11 cellular contexts compared by ENCODE assay signal in genomic region chr20:50293244-50294139, GRCh38.
DNase-seq lines count a peak whose midpoint lies in the region; ATAC-seq and TF ChIP-seq lines count a peak whose summit lies in the region.
"Had no signal": no experiment of that assay in that cellular context is flagged by ENCODE, and none has a peak within 500 bp of the region (broad histone marks: within the 10 kb centered on the region; RNA-seq: fewer than 3 reads in every experiment).

No MANE protein-coding gene starts in this region.

- H3K18ac ChIP-seq in IMR-90 (ENCODE audit: low read depth, low read length) (peak overlapping the region; percentile 98), H9 (ENCODE audit: insufficient read length, low read depth, low read length) (no peak overlapping the region)

- H3K4me1 ChIP-seq in IMR-90 (ENCODE audit: control insufficient read depth, insufficient read depth, low read length) (peaks cover 25% of the 10 kb centered on the region), mucosa of rectum (ENCODE audit: control insufficient read depth in 2 of 2, insufficient read depth in 2 of 2, low read length in 2 of 2) (peaks cover 6 to 11% of the 10 kb centered on the region in 2 donors), testis (peaks cover 19% of the 10 kb centered on the region), H9 (ENCODE audit: insufficient read depth, low read length) (no peaks in the 10 kb centered on the region)

- H3K79me1 ChIP-seq in IMR-90 (ENCODE audit: low read depth in 1 of 2, low read length in 2 of 2) = peaks cover 0 to 22% of the 10 kb centered on the region in 2 experiments; a peak in 3 of 4 replicates
- H3K79me1 ChIP-seq in H9 (ENCODE audit: insufficient read depth, low read depth, low read length, poor library complexity, severe bottlenecking) = no peaks in the 10 kb centered on the region

- H3K27me3 ChIP-seq in IMR-90 (ENCODE audit: control insufficient read depth, insufficient read depth, low read length) = no peaks in the 10 kb centered on the region
- no peaks in the 10 kb centered on the region for H3K27me3 ChIP-seq in mucosa of rectum (ENCODE audit: control insufficient read depth in 2 of 2, insufficient read depth in 2 of 2, low read length in 2 of 2)
- no peaks in the 10 kb centered on the region for H3K27me3 ChIP-seq in testis
- H3K27me3 ChIP-seq in H9 (ENCODE audit: insufficient read depth, low read length) = no peaks in the 10 kb centered on the region

- peaks cover 74% of the 10 kb centered on the region for H3K4me1 Mint-ChIP-seq in dendritic cell treated with granulocyte-macrophage colony-stimulating factor and Interleukin-4, amounts not matched to agents 40 ng/mL and 50 ng/mL, for 4 days (ENCODE audit: low read depth)
- peaks cover 7 to 10% of the 10 kb centered on the region in 2 experiments; a peak in 3 of 4 replicates for H3K4me1 Mint-ChIP-seq in H9

- H2BK12ac ChIP-seq in H9 (ENCODE audit: insufficient read length, low read depth, low read length) = no peak overlapping the region

- in situ Hi-C loops in IMR-90 (cut with MboI; ENCODE audit: low sequenced_read_pairs) = no loop called here

- TF ChIP-seq POLR2A in IMR-90 (IDR thresholded peaks at IDR 0.05; ENCODE audit: low read depth, low read length) = no peak
- TF ChIP-seq POLR2A in testis (IDR thresholded peaks at IDR 0.05) = no peak

- H3K27ac Mint-ChIP-seq in dendritic cell treated with granulocyte-macrophage colony-stimulating factor and Interleukin-4, amounts not matched to agents 40 ng/mL and 50 ng/mL, for 4 days = peak overlapping the region; percentile 77
- no peak overlapping the region for H3K27ac Mint-ChIP-seq in H9
- H3K27ac Mint-ChIP-seq: activated B cell treated with CpG ODN at 0.5 μM for 24 hours had no signal

- H2AK9ac ChIP-seq in IMR-90 (replicated peaks; ENCODE audit: low read depth, low read length, poor library complexity) = peak overlapping the region; percentile 96

- H4K20me1 ChIP-seq in IMR-90 (ENCODE audit: insufficient read depth, low read length) (no peaks in the 10 kb centered on the region), H9 (ENCODE audit: control insufficient read depth, insufficient read depth, insufficient read length) (no peaks in the 10 kb centered on the region)

- H3K56ac ChIP-seq in IMR-90 (ENCODE audit: extremely low read depth, insufficient read depth, low read length) (peak overlapping the region; percentile 80; the same call in 1 of the 2 replicates), H9 (ENCODE audit: insufficient read length, low read depth, low read length) (no peak overlapping the region)

- H3K79me2 ChIP-seq in H9 (ENCODE audit: insufficient read depth, low read length) = no peaks in the 10 kb centered on the region

- no peak overlapping the region for H3K4me3 Mint-ChIP-seq in dendritic cell treated with granulocyte-macrophage colony-stimulating factor and Interleukin-4, amounts not matched to agents 40 ng/mL and 50 ng/mL, for 4 days
- H3K4me3 Mint-ChIP-seq in H9 = no peak overlapping the region
- H3K4me3 Mint-ChIP-seq: activated B cell treated with CpG ODN at 0.5 μM for 24 hours had no signal

- H2BK120ac ChIP-seq in IMR-90 (ENCODE audit: low read depth, low read length) (peak overlapping the region; percentile 100), H9 (ENCODE audit: low read depth, low read length, poor library complexity, severe bottlenecking) (no peak overlapping the region)

- no peak for TF ChIP-seq CTCF in IMR-90 (conservative IDR thresholded peaks at IDR 0.05; ENCODE audit: low read depth, low read length)
- TF ChIP-seq CTCF in testis (IDR thresholded peaks at IDR 0.05) = no peak
- no peak for TF ChIP-seq CTCF in H9 (conservative IDR thresholded peaks at IDR 0.05)

- H3K4me3 ChIP-seq in IMR-90 (ENCODE audit: insufficient read depth, low read depth, low read length) = no peak overlapping the region
- no peak overlapping the region for H3K4me3 ChIP-seq in mucosa of rectum (ENCODE audit: low read length in 2 of 2)
- no peak overlapping the region for H3K4me3 ChIP-seq in testis
- H3K4me3 ChIP-seq: SK-N-MC had no signal

- H2BK5ac ChIP-seq in IMR-90 (ENCODE audit: low read depth, low read length, poor library complexity, severe bottlenecking) = peak overlapping the region; percentile 85
- no peak overlapping the region for H2BK5ac ChIP-seq in H9 (ENCODE audit: insufficient read length, low read length)

- BruUV-seq in IMR-90 (replicated peaks; lab: Mats Ljungman, UMichigan) = no TSS peak

- dilution Hi-C loops in IMR-90 (cut with HindIII; ENCODE audit: low sequenced_read_pairs, unreplicated experiment) = no loop called here

- H3K9ac ChIP-seq in IMR-90 (ENCODE audit: low read depth, low read length) = no peak overlapping the region; the same call in 1 of the 2 replicates
- H3K9ac ChIP-seq in mucosa of rectum (ENCODE audit: low read depth in 1 of 2, low read length in 2 of 2) = no peak overlapping the region
- H3K9ac ChIP-seq in H9 (ENCODE audit: extremely low read depth, insufficient read length, low read length) = no peak overlapping the region

- H4K8ac ChIP-seq in IMR-90 (ENCODE audit: low read depth in 2 of 2, low read length in 2 of 2) (peak overlapping the region; percentile 87 to 99), H9 (replicated peaks; ENCODE audit: insufficient read length, low read depth, low read length) (no peak overlapping the region)

- intact Hi-C loops in IMR-90 (cut with micrococcal nuclease) = loop anchor here (5.0 kb wide), 1 partner anchor 101 kb away; the partner anchor contains the start of gene CEBPB
- intact Hi-C loops in dendritic cell treated with granulocyte-macrophage colony-stimulating factor and Interleukin-4, amounts not matched to agents 40 ng/mL and 50 ng/mL, for 4 days (cut with micrococcal nuclease) = loop anchor here (2.0 kb wide), 1 partner anchor 15 kb away; no protein-coding TSS in a partner anchor
- intact Hi-C loops in testis (cut with DNase I; ENCODE audit: low total_unique reads) = no loop called here

- H2AK5ac ChIP-seq in IMR-90 (ENCODE audit: low read depth, low read length) (peak overlapping the region; percentile 100), H9 (ENCODE audit: insufficient read length, low read length) (no peak overlapping the region)

- no peaks in the 10 kb centered on the region for H3K36me3 Mint-ChIP-seq in dendritic cell treated with granulocyte-macrophage colony-stimulating factor and Interleukin-4, amounts not matched to agents 40 ng/mL and 50 ng/mL, for 4 days (ENCODE audit: low read depth)
- H3K36me3 Mint-ChIP-seq in H9 (ENCODE audit: insufficient read depth in 1 of 3, low read depth in 3 of 3) = no peaks in the 10 kb centered on the region

- POLR2A ChIA-PET in IMR-90 (lab: Charles Lee; ENCODE audit: unreplicated experiment) = interaction anchor here (1.1 kb wide), 1 partner anchor 11 kb away, joined by 3 read pairs; no protein-coding TSS in a partner anchor

- H4K91ac ChIP-seq in IMR-90 (ENCODE audit: insufficient read depth, low read depth, low read length) (peak overlapping the region; percentile 99), H9 (ENCODE audit: insufficient read length, low read depth, low read length) (no peak overlapping the region)

- H3K23ac ChIP-seq in IMR-90 (ENCODE audit: low read depth, low read length) (peak overlapping the region; percentile 79; the same call in 1 of the 2 replicates), H9 (ENCODE audit: insufficient read length, low read depth, low read length) (no peak overlapping the region)

- CTCF ChIA-PET in IMR-90 (lab: Yijun Ruan, JAX) = no interaction called here

- 91% methylated on average over 5 of the region's 22 CpGs; no CpG with 5 or more reads in 1 of the 2 experiments for WGBS in IMR-90 (ENCODE audit: extremely low coverage in 2 of 2, insufficient read length in 1 of 2), 2 experiments
- 94 to 96% methylated on average over 15 to 19 of the region's 22 CpGs for WGBS in testis, 2 donors
- WGBS in H9 (ENCODE audit: extremely low coverage, insufficient read length, low lambda C conversion rate) = no CpG with 5 or more reads among the region's 22 CpGs

- ATAC-seq in IMR-90 (ENCODE audit: low read depth) (no peak), HG02763 (IDR thresholded peaks at IDR 0.05; ENCODE audit: unreplicated experiment) (no peak)

- H4K5ac ChIP-seq in IMR-90 (ENCODE audit: low read depth, low read length) (peak overlapping the region; percentile 96), H9 (ENCODE audit: insufficient read length, low read depth, low read length) (no peak overlapping the region)

- H3K27ac ChIP-seq in IMR-90 (ENCODE audit: insufficient read depth, low read length) = peak overlapping the region; percentile 90
- H3K27ac ChIP-seq in mucosa of rectum (ENCODE audit: low read depth in 2 of 2, low read length in 2 of 2) = peak overlapping the region; percentile 49 to 77
- H3K27ac ChIP-seq in testis = peak overlapping the region; percentile 58 to 80
- no peak overlapping the region for H3K27ac ChIP-seq in H9 (ENCODE audit: insufficient read length, low read depth, low read length)
- H3K27ac ChIP-seq: SK-N-MC had no signal

- peaks cover 19% of the 10 kb centered on the region for H3K9me1 ChIP-seq in IMR-90 (ENCODE audit: insufficient read depth, low read length)

- H3K27me3 Mint-ChIP-seq in dendritic cell treated with granulocyte-macrophage colony-stimulating factor and Interleukin-4, amounts not matched to agents 40 ng/mL and 50 ng/mL, for 4 days = no peaks in the 10 kb centered on the region
- H3K27me3 Mint-ChIP-seq in H9 (ENCODE audit: low read depth) = peaks cover 3% of the 10 kb centered on the region

- H3K9me3 Mint-ChIP-seq in dendritic cell treated with granulocyte-macrophage colony-stimulating factor and Interleukin-4, amounts not matched to agents 40 ng/mL and 50 ng/mL, for 4 days = no peaks in the 10 kb centered on the region
- no peaks in the 10 kb centered on the region; a peak in 1 of 5 replicates for H3K9me3 Mint-ChIP-seq in H9
- H3K9me3 Mint-ChIP-seq: activated B cell treated with CpG ODN at 0.5 μM for 24 hours had no signal

- H3K14ac ChIP-seq in IMR-90 (replicated peaks; ENCODE audit: low read depth, low read length) (peak overlapping the region; percentile 97), H9 (ENCODE audit: insufficient read depth, low read length) (no peak overlapping the region; the same call in 1 of the 2 replicates)

- TF ChIP-seq RAD21 in IMR-90 (IDR thresholded peaks at IDR 0.05; ENCODE audit: low read length) = no peak

- H2BK15ac ChIP-seq in IMR-90 (ENCODE audit: low read depth, low read length) = peak overlapping the region; percentile 96; the same call in 2 of the 3 replicates
- H2BK15ac ChIP-seq in H9 (ENCODE audit: low read depth, low read length) = no peak overlapping the region

- H3K4me2 ChIP-seq in IMR-90 (ENCODE audit: low read depth, low read length) = no peak overlapping the region
- no peak overlapping the region for H3K4me2 ChIP-seq in H9 (ENCODE audit: insufficient read depth, insufficient read length, low read length)

- H2AFZ ChIP-seq in IMR-90 (replicated peaks; ENCODE audit: low read length, poor library complexity) = peak overlapping the region; percentile 64
- H2AFZ ChIP-seq in H9 (ENCODE audit: low read length) = no peak overlapping the region

- no peak for DNase-seq in IMR-90
- no peak for DNase-seq in testis
- DNase-seq in LoVo (ENCODE audit: low spot score) = no peak
- DNase-seq in effector CD8-positive, alpha-beta T cell (lab: John Stamatoyannopoulos, UW) = no peak
- DNase-seq in H9 = no peak
- DNase-seq: activated B cell treated with CpG ODN at 0.5 μM for 24 hours, NCI-H524 had no signal

- H3K36me3 ChIP-seq in IMR-90 (ENCODE audit: control insufficient read depth, insufficient read depth, low read length) (no peaks in the 10 kb centered on the region), mucosa of rectum (ENCODE audit: control insufficient read depth in 2 of 2, insufficient read depth in 2 of 2, low read length in 2 of 2) (no peaks in the 10 kb centered on the region), testis (ENCODE audit: low read depth, missing control alignments) (no peaks in the 10 kb centered on the region)

- H3K4ac ChIP-seq in IMR-90 (ENCODE audit: low read depth, low read length) (peak overlapping the region; percentile 100), H9 (ENCODE audit: low read depth, low read length) (no peak overlapping the region)

- no peaks in the 10 kb centered on the region for H3K9me3 ChIP-seq in IMR-90 (ENCODE audit: control insufficient read depth, insufficient read depth, low read length)
- no peaks in the 10 kb centered on the region for H3K9me3 ChIP-seq in mucosa of rectum (ENCODE audit: control insufficient read depth in 2 of 2, low read length in 2 of 2)
- no peaks in the 10 kb centered on the region for H3K9me3 ChIP-seq in testis
- H3K9me3 ChIP-seq in H9 (ENCODE audit: control insufficient read depth, low read depth, low read length) = no peaks in the 10 kb centered on the region

- no peaks in the 10 kb centered on the region for H3K23me2 ChIP-seq in H9 (ENCODE audit: insufficient read length, low read depth, low read length, poor library complexity, severe bottlenecking)

- H3T11ph ChIP-seq in H9 (ENCODE audit: low read length) = no peak overlapping the region

- peak overlapping the region; percentile 100 for H2BK20ac ChIP-seq in IMR-90 (ENCODE audit: low read depth, low read length)
- no peak overlapping the region for H2BK20ac ChIP-seq in H9 (ENCODE audit: low read depth, low read length, poor library complexity, severe bottlenecking)
